In genomic region chr1:201946224-201946908, GRCh38 we compare ENCODE assay signal across 8 cellular contexts. TPM values are rescaled to one million over a fixed set of nuclear protein-coding genes. Genes with fewer than 3 reads are reported as not detected.
A peak's percentile ranks its signal among the peaks of the same experiment; 100 is the strongest.
DNase-seq lines count a peak whose midpoint lies in the region; TF ChIP-seq lines count a peak whose summit lies in the region.

TSS of gene LMOD1 (minus strand) at chr1:201946548. CDS start at chr1:201946340, 208 bp downstream.

- peak; percentile 49 for TF ChIP-seq CTCF in WERI-Rb-1 (IDR thresholded peaks at IDR 0.05; ENCODE audit: low read depth, low read length)

- peaks cover 0 to 7% of the 10 kb centered on the region in 2 donors for H3K4me1 ChIP-seq in muscle layer of duodenum (ENCODE audit: control insufficient read depth in 1 of 2, insufficient read depth in 2 of 2, low read length in 2 of 2)

- H3K4me3 ChIP-seq in WERI-Rb-1 (ENCODE audit: low read depth, low read length) (peak within 1 kb of the TSS; percentile 71), muscle layer of duodenum (ENCODE audit: low read depth in 1 of 2, low read length in 2 of 2) (peak within 1 kb of the TSS; percentile 75 to 94)

- H3K36me3 ChIP-seq in WERI-Rb-1 (no peaks in the 10 kb centered on the region), muscle layer of duodenum (ENCODE audit: control insufficient read depth in 1 of 2, insufficient read depth in 2 of 2, low read length in 2 of 2) (no peaks in the 10 kb centered on the region)

- H3K9me3 ChIP-seq in WERI-Rb-1 (ENCODE audit: severe bottlenecking) (no peaks in the 10 kb centered on the region), muscle layer of duodenum (ENCODE audit: control insufficient read depth in 1 of 2, low read length in 2 of 2) (no peaks in the 10 kb centered on the region)

- H3K27ac ChIP-seq in WERI-Rb-1 (peak within 1 kb of the TSS; percentile 7), muscle layer of duodenum (ENCODE audit: low read length) (peak within 1 kb of the TSS; percentile 94)

- DNase-seq in AG08395 (ENCODE audit: low spot score) (peak; percentile 92), HK-2 (ENCODE audit: unreplicated experiment) (peak; percentile 80), WERI-Rb-1 (peak; percentile 99), fibroblast of the conjunctiva (ENCODE audit: low read depth) (peak; percentile 81), ureter (ENCODE audit: low spot score) (peak; percentile 91), NCI-H2196 (lab: John Stamatoyannopoulos, UW; ENCODE audit: unreplicated experiment) (no peak)
- DNase-seq in stimulated activated CD4-positive, alpha-beta T cell treated with anti-CD3 and anti-CD28 coated beads, Interleukin-12 subunit alpha, Interleukin-12 subunit beta, amount 100 ng/mL, for 4 hours, result no peak

- H3K27me3 ChIP-seq in WERI-Rb-1 (ENCODE audit: insufficient read depth, low read depth, severe bottlenecking) (no peaks in the 10 kb centered on the region), muscle layer of duodenum (ENCODE audit: low read depth, low read length) (peaks cover 4% of the 10 kb centered on the region)

RNA-seq across cellular contexts. Expression of gene LMOD1, which starts in this region (rescaled TPM):
- total RNA-seq in ureter, result 123 TPM

Comparison
In these comparisons a context has a peak if more than half of its experiments do, and no peak if none do; other contexts are left out.
1. DNase-seq: peak in AG08395 (single experiment), HK-2 (single experiment), WERI-Rb-1 (single experiment), fibroblast of the conjunctiva (single experiment) and ureter (single experiment); none in stimulated activated CD4-positive, alpha-beta T cell treated with anti-CD3 and anti-CD28 coated beads, Interleukin-12 subunit alpha, Interleukin-12 subunit beta, amount 100 ng/mL, for 4 hours (single experiment) and NCI-H2196 (single experiment).